In genomic region chr12:122974892-122975789, GRCh38 we compare ENCODE assay signal across 8 cellular contexts. TPM values are rescaled to one million over a fixed set of nuclear protein-coding genes. Genes with fewer than 3 reads are reported as not detected.
DNase-seq lines count a peak whose midpoint lies in the region; ATAC-seq and TF ChIP-seq lines count a peak whose summit lies in the region.

Gene OGFOD2 (plus strand): TSS chr12:122975244. CDS start chr12:122975252, 8 bp downstream.

- DNase-seq in DMS114 treated with DMSO at 0.1 percent for 48 hours (lab: John Stamatoyannopoulos, UW; ENCODE audit: unreplicated experiment) (peak; percentile 87), OCI-M1 (lab: John Stamatoyannopoulos, UW) (peak; percentile 97), activated T-cell treated with anti-CD3 and anti-CD28 coated beads for 4 hours (peak; percentile 87), epithelial cell of proximal tubule (ENCODE audit: low read depth) (no peak)
- DNase-seq in stimulated activated CD8-positive, alpha-beta memory T cell treated with anti-CD3 and anti-CD28 coated beads, Interleukin-4, amount 100 ng/mL, for 4 hours (ENCODE audit: low read depth in 2 of 2, low spot score in 1 of 2), result peak; percentile 79 to 88

- peaks cover 24 to 33% of the 10 kb centered on the region in 2 donors for H3K4me1 ChIP-seq in mucosa of rectum (ENCODE audit: control insufficient read depth in 2 of 2, insufficient read depth in 2 of 2, low read length in 2 of 2)

- H3K27me3 Mint-ChIP-seq in IgD-negative memory B cell, result no peaks in the 10 kb centered on the region

- H3K4me1 Mint-ChIP-seq in IgD-negative memory B cell, result peaks cover 8 to 25% (median 15%) of the 10 kb centered on the region in 3 donors

- ATAC-seq in GM21576 (IDR thresholded peaks at IDR 0.05; ENCODE audit: unreplicated experiment), result peak; percentile 70

- peak within 1 kb of the TSS; percentile 88 to 98 for H3K9ac ChIP-seq in mucosa of rectum (ENCODE audit: low read depth in 1 of 2, low read length in 2 of 2)

- no peaks in the 10 kb centered on the region for H3K9me3 ChIP-seq in mucosa of rectum (ENCODE audit: control insufficient read depth in 2 of 2, low read length in 2 of 2)

- H3K27ac ChIP-seq in mucosa of rectum (ENCODE audit: low read depth in 2 of 2, low read length in 2 of 2), result peak within 1 kb of the TSS; percentile 96 to 99

- peaks cover 0 to 5% of the 10 kb centered on the region in 2 donors for H3K36me3 ChIP-seq in mucosa of rectum (ENCODE audit: control insufficient read depth in 2 of 2, insufficient read depth in 2 of 2, low read length in 2 of 2)

- H3K27me3 ChIP-seq in mucosa of rectum (ENCODE audit: control insufficient read depth in 2 of 2, insufficient read depth in 2 of 2, low read length in 2 of 2), result no peaks in the 10 kb centered on the region

- H3K27ac Mint-ChIP-seq in IgD-negative memory B cell, result peak within 1 kb of the TSS; percentile 98 to 99 (median 99)

- TF ChIP-seq CTCF in epithelial cell of proximal tubule (conservative IDR thresholded peaks at IDR 0.05; ENCODE audit: low read depth, low read length), result no peak

- H3K4me3 ChIP-seq in epithelial cell of proximal tubule (ENCODE audit: low read depth, low read length), result peak within 1 kb of the TSS; percentile 92
- peak within 1 kb of the TSS; percentile 96 to 98 for H3K4me3 ChIP-seq in mucosa of rectum (ENCODE audit: low read length in 2 of 2)

- no peaks in the 10 kb centered on the region for H3K9me3 Mint-ChIP-seq in IgD-negative memory B cell

- H3K4me3 Mint-ChIP-seq in IgD-negative memory B cell, result peak within 1 kb of the TSS; percentile 97 to 100 (median 99)

- no peaks in the 10 kb centered on the region for H3K36me3 Mint-ChIP-seq in IgD-negative memory B cell

RNA-seq across cellular contexts. Expression of gene OGFOD2, which starts in this region (rescaled TPM):
- polyA plus RNA-seq in IgD-negative memory B cell, result 20.2 TPM
- 8.9 and 16.3 TPM in 2 replicates for total RNA-seq in epithelial cell of proximal tubule
